In the genomic region with DNA sequence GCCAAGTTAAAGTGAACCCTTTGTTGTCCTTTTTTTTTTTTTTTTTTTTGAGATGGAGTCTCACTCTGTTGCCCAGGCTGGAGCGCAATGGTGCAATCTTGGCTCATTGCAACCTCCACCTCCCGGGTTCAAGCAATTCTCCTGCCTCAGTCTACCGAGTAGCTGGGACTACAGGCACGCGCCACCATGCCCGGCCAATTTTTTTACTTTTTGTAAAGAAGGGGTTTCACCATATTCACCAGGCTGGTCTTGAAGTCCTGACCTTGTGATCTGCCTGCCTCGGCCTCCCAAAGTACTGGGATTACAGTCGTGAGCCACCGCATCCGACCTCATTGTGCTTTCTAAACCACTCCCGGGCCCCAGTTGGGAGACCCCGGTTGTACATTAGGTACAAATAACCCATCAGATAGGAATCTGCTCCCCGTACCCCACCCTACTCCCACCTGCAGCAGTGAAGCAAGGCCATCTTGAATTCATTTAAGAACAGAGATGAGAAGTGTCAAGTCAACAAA, we compare ENCODE assay signal across 7 cellular contexts.
A peak's percentile ranks its signal among the peaks of the same experiment; 100 is the strongest.
DNase-seq lines count a peak whose midpoint lies in the region; ATAC-seq and TF ChIP-seq lines count a peak whose summit lies in the region.
"Not testable (repeated sequence)": the region's sequence is repeated elsewhere in the genome, so short reads cannot be mapped to it uniquely, and the experiment has no call there.

No MANE protein-coding gene starts in this region.

- intact Hi-C loops in CD4-positive, alpha-beta T cell (cut with DNase I, micrococcal nuclease), result loop anchor here in 1 of 2 experiments (5.0 kb wide), 1 partner anchor 579 kb away; no protein-coding TSS in a partner anchor
- intact Hi-C loops in activated CD4-positive, alpha-beta memory T cell treated with anti-CD3 and anti-CD28 coated beads for 36 hours (cut with micrococcal nuclease), result loop anchor here (5.0 kb wide), 1 partner anchor 179 kb away; no protein-coding TSS in a partner anchor
- intact Hi-C loops in activated T-helper 2 cell treated with anti-CD3 and anti-CD28 coated beads, Interferon-gamma antibody, Interleukin-2, Interleukin-4, amounts not matched to agents 10 μg/mL and 5 μg/mL and 100 μg/mL, durations not matched to agents 14 hours and 24 hours and 36 hours (cut with micrococcal nuclease), result not testable (repeated sequence)

- peaks cover 36% of the 10 kb centered on the region for H3K4me1 Mint-ChIP-seq in CD4-positive, alpha-beta T cell (ENCODE audit: low read depth)
- peaks cover 26% of the 10 kb centered on the region for H3K4me1 Mint-ChIP-seq in activated CD4-positive, alpha-beta memory T cell treated with anti-CD3 and anti-CD28 coated beads for 36 hours (ENCODE audit: low read depth)
- peaks cover 31% of the 10 kb centered on the region for H3K4me1 Mint-ChIP-seq in activated T-helper 2 cell treated with anti-CD3 and anti-CD28 coated beads, Interferon-gamma antibody, Interleukin-2, Interleukin-4, amounts not matched to agents 10 μg/mL and 5 μg/mL and 100 μg/mL, durations not matched to agents 14 hours and 24 hours and 36 hours (ENCODE audit: low read depth)
- H3K4me1 Mint-ChIP-seq in brain, result peaks cover 79% of the 10 kb centered on the region
- H3K4me1 Mint-ChIP-seq in nephron progenitor cell, result peaks cover 73% of the 10 kb centered on the region

- not testable (repeated sequence) for H3K9me2 ChIP-seq in OCI-LY1 (ENCODE audit: low read depth, low read length)

- not testable (repeated sequence) for ATAC-seq in CD4-positive, alpha-beta T cell (ENCODE audit: poor library complexity)

- TF ChIP-seq CTCF in CD4-positive, alpha-beta T cell (IDR thresholded peaks at IDR 0.05); OCI-LY1 (IDR thresholded peaks at IDR 0.05; ENCODE audit: low read length); brain (conservative IDR thresholded peaks at IDR 0.05); nephron progenitor cell (IDR thresholded peaks at IDR 0.05): not testable (repeated sequence)

- CTCF ChIA-PET in CD4-positive, alpha-beta T cell (lab: Charles Lee), result not testable (repeated sequence)
- CTCF ChIA-PET in activated CD4-positive, alpha-beta memory T cell treated with anti-CD3 and anti-CD28 coated beads for 36 hours (lab: Charles Lee), result interaction anchor here (0.7 to 1.0 kb wide), 2 partner anchors 8 to 513 kb away, joined by 3 to 4 read pairs; no protein-coding TSS in a partner anchor

- DNase-seq in CD4-positive, alpha-beta T cell; activated CD4-positive, alpha-beta memory T cell treated with anti-CD3 and anti-CD28 coated beads for 36 hours; activated T-helper 2 cell treated with anti-CD3 and anti-CD28 coated beads, Interferon-gamma antibody, Interleukin-2, Interleukin-4, amounts not matched to agents 10 μg/mL and 5 μg/mL and 100 μg/mL, durations not matched to agents 14 hours and 24 hours and 36 hours (ENCODE audit: low spot score); nephron progenitor cell: not testable (repeated sequence)
- DNase-seq in islet precursor cell, result peak; percentile 35

- peaks cover 31% of the 10 kb centered on the region for H3K36me3 Mint-ChIP-seq in CD4-positive, alpha-beta T cell (ENCODE audit: low read depth)
- peaks cover 22% of the 10 kb centered on the region for H3K36me3 Mint-ChIP-seq in activated CD4-positive, alpha-beta memory T cell treated with anti-CD3 and anti-CD28 coated beads for 36 hours
- peaks cover 56% of the 10 kb centered on the region for H3K36me3 Mint-ChIP-seq in activated T-helper 2 cell treated with anti-CD3 and anti-CD28 coated beads, Interferon-gamma antibody, Interleukin-2, Interleukin-4, amounts not matched to agents 10 μg/mL and 5 μg/mL and 100 μg/mL, durations not matched to agents 14 hours and 24 hours and 36 hours (ENCODE audit: low read depth)
- not testable (repeated sequence) for H3K36me3 Mint-ChIP-seq in brain; nephron progenitor cell (ENCODE audit: low read depth)

- H3K4me3 ChIP-seq in OCI-LY1 (ENCODE audit: low read depth, low read length, poor library complexity, severe bottlenecking), result not testable (repeated sequence)

- H3K9me3 ChIP-seq in CD4-positive, alpha-beta T cell (ENCODE audit: control insufficient read depth, low read length); OCI-LY1 (ENCODE audit: low read length): not testable (repeated sequence)

- H3K27ac Mint-ChIP-seq in CD4-positive, alpha-beta T cell, result peak overlapping the region; percentile 41
- peak overlapping the region; percentile 63 for H3K27ac Mint-ChIP-seq in activated CD4-positive, alpha-beta memory T cell treated with anti-CD3 and anti-CD28 coated beads for 36 hours
- peak overlapping the region; percentile 59 for H3K27ac Mint-ChIP-seq in activated T-helper 2 cell treated with anti-CD3 and anti-CD28 coated beads, Interferon-gamma antibody, Interleukin-2, Interleukin-4, amounts not matched to agents 10 μg/mL and 5 μg/mL and 100 μg/mL, durations not matched to agents 14 hours and 24 hours and 36 hours
- peak overlapping the region in 4 of 5 experiments; percentile 30 to 96 (median 56) for H3K27ac Mint-ChIP-seq in brain
- peak overlapping the region; percentile 59 for H3K27ac Mint-ChIP-seq in nephron progenitor cell

- H3K27me3 ChIP-seq in CD4-positive, alpha-beta T cell (ENCODE audit: control insufficient read depth, insufficient read depth, low read length); OCI-LY1 (ENCODE audit: insufficient read depth, low read length): not testable (repeated sequence)

- H3K4me3 Mint-ChIP-seq in CD4-positive, alpha-beta T cell; activated CD4-positive, alpha-beta memory T cell treated with anti-CD3 and anti-CD28 coated beads for 36 hours; activated T-helper 2 cell treated with anti-CD3 and anti-CD28 coated beads, Interferon-gamma antibody, Interleukin-2, Interleukin-4, amounts not matched to agents 10 μg/mL and 5 μg/mL and 100 μg/mL, durations not matched to agents 14 hours and 24 hours and 36 hours (ENCODE audit: low read depth); brain; nephron progenitor cell: not testable (repeated sequence)

- not testable (repeated sequence) for H3K27me3 Mint-ChIP-seq in CD4-positive, alpha-beta T cell; activated CD4-positive, alpha-beta memory T cell treated with anti-CD3 and anti-CD28 coated beads for 36 hours; activated T-helper 2 cell treated with anti-CD3 and anti-CD28 coated beads, Interferon-gamma antibody, Interleukin-2, Interleukin-4, amounts not matched to agents 10 μg/mL and 5 μg/mL and 100 μg/mL, durations not matched to agents 14 hours and 24 hours and 36 hours (ENCODE audit: low read depth); brain; nephron progenitor cell (ENCODE audit: low read depth, poor library complexity)

- H3K4me2 ChIP-seq in OCI-LY1 (ENCODE audit: low read length), result peak overlapping the region; percentile 36; the same call in 1 of the 2 replicates

- H3K9ac ChIP-seq in OCI-LY1 (ENCODE audit: low read length), result peak overlapping the region; percentile 1; the same call in 1 of the 2 replicates

- peaks cover 77% of the 10 kb centered on the region for H3K4me1 ChIP-seq in OCI-LY1 (ENCODE audit: insufficient read depth, low read length, severe bottlenecking)

- H2AFZ ChIP-seq in OCI-LY1 (ENCODE audit: low read length), result not testable (repeated sequence)

- not testable (repeated sequence) for H3F3A ChIP-seq in OCI-LY1 (ENCODE audit: insufficient read depth, low read length)

- not testable (repeated sequence) for H4K20me1 ChIP-seq in OCI-LY1 (ENCODE audit: insufficient read depth, low read length)

- not testable (repeated sequence) for H3K36me3 ChIP-seq in OCI-LY1 (ENCODE audit: insufficient read depth, low read length)

- not testable (repeated sequence) for H3K27ac ChIP-seq in CD4-positive, alpha-beta T cell (ENCODE audit: low read depth, low read length)
- H3K27ac ChIP-seq in OCI-LY1 (ENCODE audit: low read depth, low read length, poor library complexity, severe bottlenecking), result peak overlapping the region; percentile 94

- H3K79me2 ChIP-seq in OCI-LY1 (ENCODE audit: insufficient read depth, low read length), result not testable (repeated sequence)

- POLR2A ChIA-PET in CD4-positive, alpha-beta T cell (lab: Charles Lee); activated CD4-positive, alpha-beta memory T cell treated with anti-CD3 and anti-CD28 coated beads for 36 hours (lab: Charles Lee): not testable (repeated sequence)

- not testable (repeated sequence) for H3K9me3 Mint-ChIP-seq in CD4-positive, alpha-beta T cell; activated CD4-positive, alpha-beta memory T cell treated with anti-CD3 and anti-CD28 coated beads for 36 hours; activated T-helper 2 cell treated with anti-CD3 and anti-CD28 coated beads, Interferon-gamma antibody, Interleukin-2, Interleukin-4, amounts not matched to agents 10 μg/mL and 5 μg/mL and 100 μg/mL, durations not matched to agents 14 hours and 24 hours and 36 hours; brain; nephron progenitor cell
